Comparison of ENCODE assay signal across 1 cellular context in the genomic region with DNA sequence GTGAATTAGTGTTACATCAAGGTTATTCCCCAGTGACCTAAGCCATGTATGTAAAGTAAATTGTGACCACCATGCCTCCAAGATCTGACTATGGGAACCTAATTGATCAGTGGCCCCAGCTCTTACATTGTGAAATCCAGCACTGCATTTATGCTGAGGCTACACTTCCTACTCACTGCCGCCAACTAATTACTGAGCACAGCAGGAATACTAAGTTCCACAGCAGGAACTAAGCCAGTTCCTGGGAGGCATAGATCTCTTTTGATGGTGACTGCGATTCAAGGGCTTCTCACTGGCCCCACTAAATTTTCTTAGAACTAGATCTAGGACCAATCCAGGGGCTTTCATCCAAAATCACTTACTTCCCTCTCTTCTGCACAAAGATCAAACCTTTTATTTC.
TF ChIP-seq lines count a peak whose summit lies in the region.

No MANE protein-coding gene starts in this region.

TF ChIP-seq in GM23338, 12 proteins besides CTCF, POLR2A, EP300 and RAD21 (continued from another document):
- TF ChIP-seq, protein P1, sequence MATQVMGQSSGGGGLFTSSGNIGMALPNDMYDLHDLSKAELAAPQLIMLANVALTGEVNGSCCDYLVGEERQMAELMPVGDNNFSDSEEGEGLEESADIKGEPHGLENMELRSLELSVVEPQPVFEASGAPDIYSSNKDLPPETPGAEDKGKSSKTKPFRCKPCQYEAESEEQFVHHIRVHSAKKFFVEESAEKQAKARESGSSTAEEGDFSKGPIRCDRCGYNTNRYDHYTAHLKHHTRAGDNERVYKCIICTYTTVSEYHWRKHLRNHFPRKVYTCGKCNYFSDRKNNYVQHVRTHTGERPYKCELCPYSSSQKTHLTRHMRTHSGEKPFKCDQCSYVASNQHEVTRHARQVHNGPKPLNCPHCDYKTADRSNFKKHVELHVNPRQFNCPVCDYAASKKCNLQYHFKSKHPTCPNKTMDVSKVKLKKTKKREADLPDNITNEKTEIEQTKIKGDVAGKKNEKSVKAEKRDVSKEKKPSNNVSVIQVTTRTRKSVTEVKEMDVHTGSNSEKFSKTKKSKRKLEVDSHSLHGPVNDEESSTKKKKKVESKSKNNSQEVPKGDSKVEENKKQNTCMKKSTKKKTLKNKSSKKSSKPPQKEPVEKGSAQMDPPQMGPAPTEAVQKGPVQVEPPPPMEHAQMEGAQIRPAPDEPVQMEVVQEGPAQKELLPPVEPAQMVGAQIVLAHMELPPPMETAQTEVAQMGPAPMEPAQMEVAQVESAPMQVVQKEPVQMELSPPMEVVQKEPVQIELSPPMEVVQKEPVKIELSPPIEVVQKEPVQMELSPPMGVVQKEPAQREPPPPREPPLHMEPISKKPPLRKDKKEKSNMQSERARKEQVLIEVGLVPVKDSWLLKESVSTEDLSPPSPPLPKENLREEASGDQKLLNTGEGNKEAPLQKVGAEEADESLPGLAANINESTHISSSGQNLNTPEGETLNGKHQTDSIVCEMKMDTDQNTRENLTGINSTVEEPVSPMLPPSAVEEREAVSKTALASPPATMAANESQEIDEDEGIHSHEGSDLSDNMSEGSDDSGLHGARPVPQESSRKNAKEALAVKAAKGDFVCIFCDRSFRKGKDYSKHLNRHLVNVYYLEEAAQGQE (IDR thresholded peaks at IDR 0.05; ENCODE audit: unreplicated experiment): no peak
- TF ChIP-seq ZNF114 (CRISPR knock-in tag; IDR thresholded peaks at IDR 0.05) (no peak), EZH2phosphoT487 (IDR thresholded peaks at IDR 0.05; ENCODE audit: unreplicated experiment) (no peak), POLR2AphosphoS5 (IDR thresholded peaks at IDR 0.05; ENCODE audit: low read depth) (no peak), EZH2 (IDR thresholded peaks at IDR 0.05; ENCODE audit: low read depth, unreplicated experiment) (no peak), ZNF331 (CRISPR knock-in tag; IDR thresholded peaks at IDR 0.05; ENCODE audit: low read depth) (no peak)
- TF ChIP-seq, protein P2, sequence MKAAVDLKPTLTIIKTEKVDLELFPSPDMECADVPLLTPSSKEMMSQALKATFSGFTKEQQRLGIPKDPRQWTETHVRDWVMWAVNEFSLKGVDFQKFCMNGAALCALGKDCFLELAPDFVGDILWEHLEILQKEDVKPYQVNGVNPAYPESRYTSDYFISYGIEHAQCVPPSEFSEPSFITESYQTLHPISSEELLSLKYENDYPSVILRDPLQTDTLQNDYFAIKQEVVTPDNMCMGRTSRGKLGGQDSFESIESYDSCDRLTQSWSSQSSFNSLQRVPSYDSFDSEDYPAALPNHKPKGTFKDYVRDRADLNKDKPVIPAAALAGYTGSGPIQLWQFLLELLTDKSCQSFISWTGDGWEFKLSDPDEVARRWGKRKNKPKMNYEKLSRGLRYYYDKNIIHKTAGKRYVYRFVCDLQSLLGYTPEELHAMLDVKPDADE (IDR thresholded peaks at IDR 0.05): no peak
- TF ChIP-seq, protein P3, sequence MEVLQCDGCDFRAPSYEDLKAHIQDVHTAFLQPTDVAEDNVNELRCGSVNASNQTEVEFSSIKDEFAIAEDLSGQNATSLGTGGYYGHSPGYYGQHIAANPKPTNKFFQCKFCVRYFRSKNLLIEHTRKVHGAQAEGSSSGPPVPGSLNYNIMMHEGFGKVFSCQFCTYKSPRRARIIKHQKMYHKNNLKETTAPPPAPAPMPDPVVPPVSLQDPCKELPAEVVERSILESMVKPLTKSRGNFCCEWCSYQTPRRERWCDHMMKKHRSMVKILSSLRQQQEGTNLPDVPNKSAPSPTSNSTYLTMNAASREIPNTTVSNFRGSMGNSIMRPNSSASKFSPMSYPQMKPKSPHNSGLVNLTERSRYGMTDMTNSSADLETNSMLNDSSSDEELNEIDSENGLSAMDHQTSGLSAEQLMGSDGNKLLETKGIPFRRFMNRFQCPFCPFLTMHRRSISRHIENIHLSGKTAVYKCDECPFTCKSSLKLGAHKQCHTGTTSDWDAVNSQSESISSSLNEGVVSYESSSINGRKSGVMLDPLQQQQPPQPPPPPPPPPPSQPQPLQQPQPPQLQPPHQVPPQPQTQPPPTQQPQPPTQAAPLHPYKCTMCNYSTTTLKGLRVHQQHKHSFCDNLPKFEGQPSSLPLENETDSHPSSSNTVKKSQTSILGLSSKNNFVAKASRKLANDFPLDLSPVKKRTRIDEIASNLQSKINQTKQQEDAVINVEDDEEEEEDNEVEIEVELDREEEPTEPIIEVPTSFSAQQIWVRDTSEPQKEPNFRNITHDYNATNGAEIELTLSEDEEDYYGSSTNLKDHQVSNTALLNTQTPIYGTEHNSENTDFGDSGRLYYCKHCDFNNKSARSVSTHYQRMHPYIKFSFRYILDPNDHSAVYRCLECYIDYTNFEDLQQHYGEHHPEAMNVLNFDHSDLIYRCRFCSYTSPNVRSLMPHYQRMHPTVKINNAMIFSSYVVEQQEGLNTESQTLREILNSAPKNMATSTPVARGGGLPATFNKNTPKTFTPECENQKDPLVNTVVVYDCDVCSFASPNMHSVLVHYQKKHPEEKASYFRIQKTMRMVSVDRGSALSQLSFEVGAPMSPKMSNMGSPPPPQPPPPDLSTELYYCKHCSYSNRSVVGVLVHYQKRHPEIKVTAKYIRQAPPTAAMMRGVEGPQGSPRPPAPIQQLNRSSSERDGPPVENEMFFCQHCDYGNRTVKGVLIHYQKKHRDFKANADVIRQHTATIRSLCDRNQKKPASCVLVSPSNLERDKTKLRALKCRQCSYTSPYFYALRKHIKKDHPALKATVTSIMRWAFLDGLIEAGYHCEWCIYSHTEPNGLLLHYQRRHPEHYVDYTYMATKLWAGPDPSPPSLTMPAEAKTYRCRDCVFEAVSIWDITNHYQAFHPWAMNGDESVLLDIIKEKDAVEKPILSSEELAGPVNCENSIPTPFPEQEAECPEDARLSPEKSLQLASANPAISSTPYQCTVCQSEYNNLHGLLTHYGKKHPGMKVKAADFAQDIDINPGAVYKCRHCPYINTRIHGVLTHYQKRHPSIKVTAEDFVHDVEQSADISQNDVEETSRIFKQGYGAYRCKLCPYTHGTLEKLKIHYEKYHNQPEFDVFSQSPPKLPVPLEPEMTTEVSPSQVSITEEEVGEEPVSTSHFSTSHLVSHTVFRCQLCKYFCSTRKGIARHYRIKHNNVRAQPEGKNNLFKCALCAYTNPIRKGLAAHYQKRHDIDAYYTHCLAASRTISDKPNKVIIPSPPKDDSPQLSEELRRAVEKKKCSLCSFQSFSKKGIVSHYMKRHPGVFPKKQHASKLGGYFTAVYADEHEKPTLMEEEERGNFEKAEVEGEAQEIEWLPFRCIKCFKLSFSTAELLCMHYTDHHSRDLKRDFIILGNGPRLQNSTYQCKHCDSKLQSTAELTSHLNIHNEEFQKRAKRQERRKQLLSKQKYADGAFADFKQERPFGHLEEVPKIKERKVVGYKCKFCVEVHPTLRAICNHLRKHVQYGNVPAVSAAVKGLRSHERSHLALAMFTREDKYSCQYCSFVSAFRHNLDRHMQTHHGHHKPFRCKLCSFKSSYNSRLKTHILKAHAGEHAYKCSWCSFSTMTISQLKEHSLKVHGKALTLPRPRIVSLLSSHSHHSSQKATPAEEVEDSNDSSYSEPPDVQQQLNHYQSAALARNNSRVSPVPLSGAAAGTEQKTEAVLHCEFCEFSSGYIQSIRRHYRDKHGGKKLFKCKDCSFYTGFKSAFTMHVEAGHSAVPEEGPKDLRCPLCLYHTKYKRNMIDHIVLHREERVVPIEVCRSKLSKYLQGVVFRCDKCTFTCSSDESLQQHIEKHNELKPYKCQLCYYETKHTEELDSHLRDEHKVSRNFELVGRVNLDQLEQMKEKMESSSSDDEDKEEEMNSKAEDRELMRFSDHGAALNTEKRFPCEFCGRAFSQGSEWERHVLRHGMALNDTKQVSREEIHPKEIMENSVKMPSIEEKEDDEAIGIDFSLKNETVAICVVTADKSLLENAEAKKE (CRISPR knock-in tag; IDR thresholded peaks at IDR 0.05): no peak
